9 cellular contexts compared by ENCODE assay signal in the genomic region with DNA sequence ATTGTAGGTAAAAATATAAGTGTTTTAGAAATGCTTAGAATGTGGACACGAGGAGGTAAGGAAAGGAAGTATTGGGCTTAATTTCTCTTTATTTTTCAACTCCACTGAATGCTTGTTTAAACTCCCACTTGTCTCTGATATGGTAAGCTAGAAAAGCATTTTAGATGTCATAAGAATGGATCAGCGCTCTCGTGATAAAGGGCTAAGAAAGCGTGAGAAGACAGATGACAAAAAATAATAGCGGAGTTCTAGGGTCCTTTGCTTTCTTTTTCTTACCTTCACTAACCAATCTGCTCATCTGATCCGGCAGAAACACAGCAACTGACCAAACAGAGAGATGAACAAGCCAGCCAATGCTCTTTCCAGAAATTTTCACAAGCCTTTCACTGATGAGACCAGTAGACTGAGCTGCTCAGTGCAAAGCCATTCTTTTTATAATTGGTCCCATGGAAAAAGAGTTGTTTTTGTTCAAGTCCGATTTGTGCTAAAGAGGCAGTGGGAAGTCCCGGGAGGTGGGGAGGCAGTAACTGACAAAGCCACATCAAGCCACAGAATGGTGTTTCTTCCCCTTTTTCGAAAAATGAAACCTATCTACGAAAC. TPM values are rescaled to one million over a fixed set of nuclear protein-coding genes. Genes with fewer than 3 reads are reported as not detected.
DNase-seq lines count a peak whose midpoint lies in the region; ATAC-seq and TF ChIP-seq lines count a peak whose summit lies in the region.
"Had no signal": no experiment of that assay in that cellular context is flagged by ENCODE, and none has a peak within 500 bp of the region (broad histone marks: within the 10 kb centered on the region; RNA-seq: fewer than 3 reads in every experiment).

A gene with protein sequence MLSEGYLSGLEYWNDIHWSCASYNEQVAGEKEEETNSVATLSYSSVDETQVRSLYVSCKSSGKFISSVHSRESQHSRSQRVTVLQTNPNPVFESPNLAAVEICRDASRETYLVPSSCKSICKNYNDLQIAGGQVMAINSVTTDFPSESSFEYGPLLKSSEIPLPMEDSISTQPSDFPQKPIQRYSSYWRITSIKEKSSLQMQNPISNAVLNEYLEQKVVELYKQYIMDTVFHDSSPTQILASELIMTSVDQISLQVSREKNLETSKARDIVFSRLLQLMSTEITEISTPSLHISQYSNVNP (minus strand): TSS at position 405 of the 600 bp plus-strand sequence. CDS start 17,411 bp downstream, outside the sequence.

- H3K27ac Mint-ChIP-seq in activated CD8-positive, alpha-beta T cell treated with anti-CD3 and anti-CD28 coated beads for 36 hours: peak within 1 kb of the TSS; percentile 94

- peak within 1 kb of the TSS; percentile 91 for H3K4me3 ChIP-seq in GM08714 (ENCODE audit: low read length)

- H3K27me3 Mint-ChIP-seq in activated CD8-positive, alpha-beta T cell treated with anti-CD3 and anti-CD28 coated beads for 36 hours: no peaks in the 10 kb centered on the region

- H3K36me3 Mint-ChIP-seq in activated CD8-positive, alpha-beta T cell treated with anti-CD3 and anti-CD28 coated beads for 36 hours (ENCODE audit: low read depth): peaks cover 7% of the 10 kb centered on the region

- ATAC-seq in GM21381 (IDR thresholded peaks at IDR 0.05; ENCODE audit: unreplicated experiment) (peak; percentile 85), HG03571 (IDR thresholded peaks at IDR 0.05; ENCODE audit: unreplicated experiment) (peak; percentile 86)
- ATAC-seq in activated CD8-positive, alpha-beta T cell treated with anti-CD3 and anti-CD28 coated beads for 36 hours: peak; percentile 93

- H3K4me1 Mint-ChIP-seq in activated CD8-positive, alpha-beta T cell treated with anti-CD3 and anti-CD28 coated beads for 36 hours (ENCODE audit: low read depth): peaks cover 17% of the 10 kb centered on the region

- peak; percentile 54 for DNase-seq in activated CD8-positive, alpha-beta T cell treated with anti-CD3 and anti-CD28 coated beads for 36 hours
- peak; percentile 5 for DNase-seq in stimulated activated CD4-positive, alpha-beta T cell treated with anti-CD3 and anti-CD28 coated beads, Interleukin-12 subunit alpha, Interleukin-12 subunit beta, amount 100 ng/mL, for 4 hours
- no peak for DNase-seq in mesenteric fat pad (ENCODE audit: low spot score)
- DNase-seq in SHP77 (lab: John Stamatoyannopoulos, UW): no peak
- DNase-seq in NCI-H2081 treated with DMSO at 0.1 percent for 48 hours (lab: John Stamatoyannopoulos, UW): no peak

- intact Hi-C loops in activated CD8-positive, alpha-beta T cell treated with anti-CD3 and anti-CD28 coated beads for 36 hours (cut with micrococcal nuclease): loop anchor here (10.0 kb wide), 1 partner anchor 77 kb away; the partner anchor contains the start of gene GK

- POLR2A ChIA-PET in activated CD8-positive, alpha-beta T cell treated with anti-CD3 and anti-CD28 coated beads for 36 hours (lab: Charles Lee): interaction anchor here (1.5 kb wide), 1 partner anchor 11 kb away, joined by 3 read pairs; no protein-coding TSS in a partner anchor

- CTCF ChIA-PET in activated CD8-positive, alpha-beta T cell treated with anti-CD3 and anti-CD28 coated beads for 36 hours (lab: Charles Lee): interaction anchor here (1.3 to 1.4 kb wide), 2 partner anchors 8 to 57 kb away, joined by 4 read pairs; no protein-coding TSS in a partner anchor

- no peak for TF ChIP-seq CTCF in activated CD8-positive, alpha-beta T cell treated with anti-CD3 and anti-CD28 coated beads for 36 hours (IDR thresholded peaks at IDR 0.05)

- peak within 1 kb of the TSS; percentile 83 for H3K4me3 Mint-ChIP-seq in activated CD8-positive, alpha-beta T cell treated with anti-CD3 and anti-CD28 coated beads for 36 hours

- no peaks in the 10 kb centered on the region for H3K9me3 Mint-ChIP-seq in activated CD8-positive, alpha-beta T cell treated with anti-CD3 and anti-CD28 coated beads for 36 hours

RNA-seq across cellular contexts. Expression of the gene that starts here (rescaled TPM):
- total RNA-seq in activated CD8-positive, alpha-beta T cell treated with anti-CD3 and anti-CD28 coated beads for 36 hours: 1 to 10 TPM; 1.7 TPM
- 4.0 TPM for total RNA-seq in mesenteric fat pad
- total RNA-seq: H1 had no signal

Comparison
In these comparisons a context has a peak if more than half of its experiments do, and no peak if none do; other contexts are left out.
1. DNase-seq: peak in activated CD8-positive, alpha-beta T cell treated with anti-CD3 and anti-CD28 coated beads for 36 hours (single experiment) and stimulated activated CD4-positive, alpha-beta T cell treated with anti-CD3 and anti-CD28 coated beads, Interleukin-12 subunit alpha, Interleukin-12 subunit beta, amount 100 ng/mL, for 4 hours (single experiment); none in mesenteric fat pad (single experiment), SHP77 (0 of 2) and NCI-H2081 treated with DMSO at 0.1 percent for 48 hours (single experiment).
2. Peak in every context shown above with its lines, with median percentiles within 50 percentile points of each other: ATAC-seq.